31 cellular contexts compared by ENCODE assay signal in genomic region chr22:46651316-46651715, GRCh38. TPM values are rescaled to one million over a fixed set of nuclear protein-coding genes. Genes with fewer than 3 reads are reported as not detected.
A peak's percentile ranks its signal among the peaks of the same experiment; 100 is the strongest.
DNase-seq lines count a peak whose midpoint lies in the region; ATAC-seq, FAIRE-seq and TF ChIP-seq lines count a peak whose summit lies in the region.
"Had no signal": no experiment of that assay in that cellular context is flagged by ENCODE, and none has a peak within 500 bp of the region (broad histone marks: within the 10 kb centered on the region; RNA-seq: fewer than 3 reads in every experiment).

No MANE protein-coding gene starts in this region.

- TF ChIP-seq CTCF in A549 (IDR thresholded peaks at IDR 0.05) (no peak), right lobe of liver (IDR thresholded peaks at IDR 0.05) (no peak)

- FAIRE-seq in A549 (lab: Jason Lieb, UNC): no peak
- FAIRE-seq: urothelium cell line had no signal

- ATAC-seq in A549: no peak
- no peak for ATAC-seq in right lobe of liver
- no peak for ATAC-seq in GM21390 (IDR thresholded peaks at IDR 0.05; ENCODE audit: unreplicated experiment)
- ATAC-seq: activated CD8-positive, alpha-beta T cell treated with anti-CD3 and anti-CD28 coated beads, Interleukin-2, amount 10 ng/mL, durations not matched to agents 7 days and 5 days; foreskin keratinocyte; naive thymus-derived CD4-positive, alpha-beta T cell; T-cell had no signal

- DNase-seq in T-helper 2 cell treated with Interferon-gamma antibody and Interleukin-4, amounts not matched to agents 5 μg/mL and 100 μg/mL, for 36 hours (ENCODE audit: low spot score): no peak
- DNase-seq in T-helper 2 cell: no peak
- DNase-seq in A549 (ENCODE audit: low read depth in 1 of 2, low spot score in 1 of 2): no peak
- DNase-seq in activated T-helper 2 cell treated with anti-CD3 and anti-CD28 coated beads, Interferon-gamma antibody, Interleukin-2, Interleukin-4, amounts not matched to agents 10 μg/mL and 5 μg/mL and 100 μg/mL, durations not matched to agents 14 hours and 24 hours and 36 hours (ENCODE audit: low spot score): no peak
- DNase-seq in right lobe of liver: no peak
- no peak for DNase-seq in cerebellum (ENCODE audit: low spot score)
- DNase-seq in NCI-H1105 (lab: John Stamatoyannopoulos, UW): no peak
- DNase-seq: activated CD4-positive, CD25-positive, alpha-beta regulatory T cell; activated CD8-positive, alpha-beta T cell treated with anti-CD3 and anti-CD28 coated beads, Interleukin-2, amount 10 ng/mL, durations not matched to agents 7 days and 5 days; activated effector memory CD4-positive, alpha-beta T cell treated with Interleukin-2 at 50 U/mL for 16 hours; activated naive CD8-positive, alpha-beta T cell treated with anti-CD3 and anti-CD28 coated beads, Interleukin-2, amount 10 ng/mL, durations not matched to agents 7 days and 5 days; central memory CD4-positive, alpha-beta T cell; DMS79 treated with DMSO at 0.1 percent for 48 hours; esophagus squamous epithelium; foreskin keratinocyte; GM23248; naive thymus-derived CD4-positive, alpha-beta T cell; NCI-H2107; NCI-H345; NCI-H748 treated with DMSO at 0.1 percent for 48 hours; nucleus accumbens; Peyer's patch; stimulated activated naive CD4-positive, alpha-beta T cell; T-cell had no signal

- TF ChIP-seq POLR2A in A549 (IDR thresholded peaks at IDR 0.05; ENCODE audit: low read length): no peak
- TF ChIP-seq POLR2A in right lobe of liver (IDR thresholded peaks at IDR 0.05): no peak

- no peak overlapping the region for H3K4me3 ChIP-seq in A549
- peak overlapping the region in 1 of 3 donors; percentile 4 for H3K4me3 ChIP-seq in right lobe of liver
- H3K4me3 ChIP-seq: esophagus squamous epithelium, GM23248, lung, Peyer's patch, SJSA1 had no signal

- TF ChIP-seq RAD21 in A549 (conservative IDR thresholded peaks at IDR 0.05 in 1 of 2, IDR thresholded peaks at IDR 0.05 in 1 of 2): no peak

- H3K4me1 Mint-ChIP-seq in T-helper 2 cell treated with Interferon-gamma antibody and Interleukin-4, amounts not matched to agents 5 μg/mL and 100 μg/mL, for 36 hours (ENCODE audit: low read depth): peaks cover 15% of the 10 kb centered on the region
- peaks cover 38% of the 10 kb centered on the region for H3K4me1 Mint-ChIP-seq in activated T-helper 2 cell treated with anti-CD3 and anti-CD28 coated beads, Interferon-gamma antibody, Interleukin-2, Interleukin-4, amounts not matched to agents 10 μg/mL and 5 μg/mL and 100 μg/mL, durations not matched to agents 14 hours and 24 hours and 36 hours (ENCODE audit: low read depth)

- peak overlapping the region; percentile 20 for H3K27ac Mint-ChIP-seq in T-helper 2 cell treated with Interferon-gamma antibody and Interleukin-4, amounts not matched to agents 5 μg/mL and 100 μg/mL, for 36 hours
- peak overlapping the region; percentile 90 for H3K27ac Mint-ChIP-seq in activated T-helper 2 cell treated with anti-CD3 and anti-CD28 coated beads, Interferon-gamma antibody, Interleukin-2, Interleukin-4, amounts not matched to agents 10 μg/mL and 5 μg/mL and 100 μg/mL, durations not matched to agents 14 hours and 24 hours and 36 hours
- H3K27ac Mint-ChIP-seq: activated CD8-positive, alpha-beta T cell treated with anti-CD3 and anti-CD28 coated beads, Interleukin-2, amount 10 ng/mL, durations not matched to agents 7 days and 5 days; activated naive CD8-positive, alpha-beta T cell treated with anti-CD3 and anti-CD28 coated beads, Interleukin-2, amount 10 ng/mL, durations not matched to agents 7 days and 5 days; T-cell had no signal

- no peaks in the 10 kb centered on the region for H3K9me3 ChIP-seq in A549
- H3K9me3 ChIP-seq in right lobe of liver: no peaks in the 10 kb centered on the region
- H3K9me3 ChIP-seq: esophagus squamous epithelium, Peyer's patch, SJSA1 had no signal

- no peaks in the 10 kb centered on the region for H3K27me3 ChIP-seq in right lobe of liver
- H3K27me3 ChIP-seq: esophagus squamous epithelium, foreskin keratinocyte, Peyer's patch, SJSA1 had no signal

- POLR2A ChIA-PET in A549 (lab: Yijun Ruan, JAX): no interaction called here

- TF ChIP-seq EP300 in A549 (IDR thresholded peaks at IDR 0.05): no peak

- peak overlapping the region; percentile 77 for H3K27ac ChIP-seq in A549
- peak overlapping the region; percentile 77 to 90 (median 78) for H3K27ac ChIP-seq in right lobe of liver
- H3K27ac ChIP-seq: 22Rv1, foreskin keratinocyte, GM23248, SJSA1 had no signal

- H3K36me3 ChIP-seq in right lobe of liver: no peaks in the 10 kb centered on the region
- H3K36me3 ChIP-seq: Peyer's patch, SJSA1 had no signal

- 100% methylated on average over 2 of the region's 16 CpGs for WGBS in A549 (ENCODE audit: missing lambda C conversion rate)
- no CpG with 5 or more reads among the region's 16 CpGs for WGBS in right lobe of liver (ENCODE audit: insufficient coverage, low coverage, low lambda C conversion rate, missing lambda C conversion rate)

- intact Hi-C loops in activated T-helper 2 cell treated with anti-CD3 and anti-CD28 coated beads, Interferon-gamma antibody, Interleukin-2, Interleukin-4, amounts not matched to agents 10 μg/mL and 5 μg/mL and 100 μg/mL, durations not matched to agents 14 hours and 24 hours and 36 hours (cut with micrococcal nuclease): loop anchor here (5.0 kb wide), 1 partner anchor 74 kb away; no protein-coding TSS in a partner anchor
- intact Hi-C loops in right lobe of liver (cut with DNase I): loop anchor here in 1 of 2 donors (10.0 kb wide), 1 partner anchor 77 kb away; no protein-coding TSS in a partner anchor

- H3K4me3 Mint-ChIP-seq in T-helper 2 cell treated with Interferon-gamma antibody and Interleukin-4, amounts not matched to agents 5 μg/mL and 100 μg/mL, for 36 hours: no peak overlapping the region
- no peak overlapping the region for H3K4me3 Mint-ChIP-seq in activated T-helper 2 cell treated with anti-CD3 and anti-CD28 coated beads, Interferon-gamma antibody, Interleukin-2, Interleukin-4, amounts not matched to agents 10 μg/mL and 5 μg/mL and 100 μg/mL, durations not matched to agents 14 hours and 24 hours and 36 hours (ENCODE audit: low read depth)
- H3K4me3 Mint-ChIP-seq: activated CD8-positive, alpha-beta T cell treated with anti-CD3 and anti-CD28 coated beads, Interleukin-2, amount 10 ng/mL, durations not matched to agents 7 days and 5 days; activated naive CD8-positive, alpha-beta T cell treated with anti-CD3 and anti-CD28 coated beads, Interleukin-2, amount 10 ng/mL, durations not matched to agents 7 days and 5 days; CD14-positive monocyte; IgD-negative memory B cell; naive thymus-derived CD4-positive, alpha-beta T cell; T-cell had no signal

- H3K4me2 ChIP-seq in A549: peak overlapping the region; percentile 68; the same call in 1 of the 3 replicates

- H3K36me3 Mint-ChIP-seq in T-helper 2 cell treated with Interferon-gamma antibody and Interleukin-4, amounts not matched to agents 5 μg/mL and 100 μg/mL, for 36 hours (ENCODE audit: low read depth): peaks cover 5% of the 10 kb centered on the region
- H3K36me3 Mint-ChIP-seq in activated T-helper 2 cell treated with anti-CD3 and anti-CD28 coated beads, Interferon-gamma antibody, Interleukin-2, Interleukin-4, amounts not matched to agents 10 μg/mL and 5 μg/mL and 100 μg/mL, durations not matched to agents 14 hours and 24 hours and 36 hours (ENCODE audit: low read depth): peaks cover 28% of the 10 kb centered on the region
- H3K36me3 Mint-ChIP-seq: T-cell had no signal

- CTCF ChIA-PET in A549 (lab: Yijun Ruan, JAX): interaction anchor here (1.0 kb wide), 1 partner anchor 88 kb away, joined by 4 read pairs; no protein-coding TSS in a partner anchor

- H3K27me3 Mint-ChIP-seq in T-helper 2 cell treated with Interferon-gamma antibody and Interleukin-4, amounts not matched to agents 5 μg/mL and 100 μg/mL, for 36 hours (ENCODE audit: low read depth): no peaks in the 10 kb centered on the region
- no peaks in the 10 kb centered on the region for H3K27me3 Mint-ChIP-seq in activated T-helper 2 cell treated with anti-CD3 and anti-CD28 coated beads, Interferon-gamma antibody, Interleukin-2, Interleukin-4, amounts not matched to agents 10 μg/mL and 5 μg/mL and 100 μg/mL, durations not matched to agents 14 hours and 24 hours and 36 hours (ENCODE audit: low read depth)
- H3K27me3 Mint-ChIP-seq: activated naive CD8-positive, alpha-beta T cell treated with anti-CD3 and anti-CD28 coated beads, Interleukin-2, amount 10 ng/mL, durations not matched to agents 7 days and 5 days; IgD-negative memory B cell; naive thymus-derived CD4-positive, alpha-beta T cell; T-cell had no signal

- no peaks in the 10 kb centered on the region for H3K9me3 Mint-ChIP-seq in T-helper 2 cell treated with Interferon-gamma antibody and Interleukin-4, amounts not matched to agents 5 μg/mL and 100 μg/mL, for 36 hours
- no peaks in the 10 kb centered on the region for H3K9me3 Mint-ChIP-seq in activated T-helper 2 cell treated with anti-CD3 and anti-CD28 coated beads, Interferon-gamma antibody, Interleukin-2, Interleukin-4, amounts not matched to agents 10 μg/mL and 5 μg/mL and 100 μg/mL, durations not matched to agents 14 hours and 24 hours and 36 hours
- H3K9me3 Mint-ChIP-seq: IgD-negative memory B cell had no signal

- peaks cover 50% of the 10 kb centered on the region for H3K4me1 ChIP-seq in A549
- peaks cover 0 to 68% (median 32%) of the 10 kb centered on the region in 4 donors for H3K4me1 ChIP-seq in right lobe of liver

TF ChIP-seq in A549, 52 proteins besides CTCF, POLR2A, EP300 and RAD21 (continues in another document):
- TF ChIP-seq BCL3 (IDR thresholded peaks at IDR 0.05) (no peak), ZNF302 (CRISPR knock-in tag; IDR thresholded peaks at IDR 0.05) (no peak), MAZ (IDR thresholded peaks at IDR 0.05; ENCODE audit: borderline replicate concordance, low read depth, low read length) (no peak), MAFK (IDR thresholded peaks at IDR 0.05; ENCODE audit: partially characterized antibody) (no peak)

RNA-seq across cellular contexts. Expression of gene GRAMD4, which starts 31.1 kb away (rescaled TPM):
- polyA plus RNA-seq in A549 (2011; rRNA removed): 13.1 and 13.2 TPM in 2 replicates
- polyA plus RNA-seq in A549 (2012; cell fraction: cytosol; rRNA removed): 9.7 and 14.9 TPM in 2 replicates
- 15.6 and 18.2 TPM in 2 replicates for polyA plus RNA-seq in A549 (2012; cell fraction: nucleus; rRNA removed)
- 6.0 to 8.1 TPM (median 7.7 TPM) in 3 replicates for polyA plus RNA-seq in A549 (2017; fragmentation: RNase III; extraction: RNeasy Plus Mini Kit Qiagen cat#74134 plus additional on column Dnase treatment)
- 27.3 and 40.6 TPM in 2 replicates for polyA minus RNA-seq in A549 (2011; rRNA and poly(A)+ RNA removed)
- total RNA-seq in activated T-helper 2 cell treated with anti-CD3 and anti-CD28 coated beads, Interferon-gamma antibody, Interleukin-2, Interleukin-4, amounts not matched to agents 10 μg/mL and 5 μg/mL and 100 μg/mL, durations not matched to agents 14 hours and 24 hours and 36 hours: 90.8 and 91.6 TPM in 2 replicates
- total RNA-seq in right lobe of liver: 10 to 100 TPM; 29.7 to 72.0 (median 34.8) TPM
- 36.7 TPM for total RNA-seq in cerebellum
